In genomic region chr12:25213338-25213737, GRCh38 we compare ENCODE assay signal across 24 cellular contexts. TPM values are rescaled to one million over a fixed set of nuclear protein-coding genes. Genes with fewer than 3 reads are reported as not detected.
DNase-seq lines count a peak whose midpoint lies in the region; ATAC-seq, FAIRE-seq and TF ChIP-seq lines count a peak whose summit lies in the region.
"Had no signal": no experiment of that assay in that cellular context is flagged by ENCODE, and none has a peak within 500 bp of the region (broad histone marks: within the 10 kb centered on the region; RNA-seq: fewer than 3 reads in every experiment).

No MANE protein-coding gene starts in this region.

- H3K36me3 ChIP-seq in HepG2 (replicated peaks in 1 of 2; ENCODE audit: control insufficient read depth in 1 of 2, insufficient read depth in 2 of 2, low read length in 2 of 2) (0 out of 5 replicates have a peak, but pooled peaks cover 0 to 5% of the 10 kb centered on the region in 2 experiments), right lobe of liver (no peaks in the 10 kb centered on the region), Caco-2 (ENCODE audit: control insufficient read depth, insufficient read depth, low read length) (0 out of 2 replicates have a peak, but pooled peaks cover 2% of the 10 kb centered on the region)

- H3K27me3 ChIP-seq in HepG2 (ENCODE audit: control insufficient read depth in 1 of 2, insufficient read depth in 2 of 2, low read length in 2 of 2): no peaks in the 10 kb centered on the region
- no peaks in the 10 kb centered on the region for H3K27me3 ChIP-seq in right lobe of liver
- H3K27me3 ChIP-seq in Caco-2 (replicated peaks; ENCODE audit: control insufficient read depth, insufficient read depth, low read length): no peaks in the 10 kb centered on the region
- H3K27me3 ChIP-seq: BE2C; BLaER1 treated with 17β-estradiol and CSF1 and Interleukin-3, amounts not matched to agents 10 nM and 100 nM had no signal

- TF ChIP-seq POLR2A in HepG2 (IDR thresholded peaks at IDR 0.05; ENCODE audit: insufficient read depth in 1 of 2, low read depth in 2 of 2, low read length in 2 of 2): no peak
- TF ChIP-seq POLR2A in right lobe of liver (IDR thresholded peaks at IDR 0.05): no peak

- TF ChIP-seq CTCF in HepG2 (CRISPR knock-in tag; IDR thresholded peaks at IDR 0.05) (no peak), right lobe of liver (IDR thresholded peaks at IDR 0.05) (no peak), Caco-2 (IDR thresholded peaks at IDR 0.05; ENCODE audit: insufficient read depth in 1 of 2, low read depth in 1 of 2, low read length in 1 of 2, severe bottlenecking in 1 of 2, unreplicated experiment in 1 of 2) (no peak)

- no peak overlapping the region for H3K4me2 ChIP-seq in HepG2 (ENCODE audit: low read depth, low read length)
- H3K4me2 ChIP-seq: BLaER1 treated with 17β-estradiol and CSF1 and Interleukin-3, amounts not matched to agents 10 nM and 100 nM had no signal

- H3K9ac ChIP-seq in HepG2 (ENCODE audit: insufficient read depth, low read depth, low read length): no peak overlapping the region

- peaks cover 5% of the 10 kb centered on the region; the same call in 1 of the 2 replicates for H3K4me1 ChIP-seq in HepG2 (ENCODE audit: insufficient read depth, low read length)
- H3K4me1 ChIP-seq in right lobe of liver: peaks cover 0 to 23% (median 2%) of the 10 kb centered on the region in 4 donors
- H3K4me1 ChIP-seq in Caco-2: no peaks in the 10 kb centered on the region
- H3K4me1 ChIP-seq: BE2C; BLaER1 treated with 17β-estradiol and CSF1 and Interleukin-3, amounts not matched to agents 10 nM and 100 nM; HAP-1 had no signal

- no peaks in the 10 kb centered on the region for H3K9me3 Mint-ChIP-seq in central memory CD8-positive, alpha-beta T cell
- H3K9me3 Mint-ChIP-seq in memory B cell: no peaks in the 10 kb centered on the region
- no peaks in the 10 kb centered on the region for H3K9me3 Mint-ChIP-seq in Caco-2 (ENCODE audit: unreplicated experiment)
- H3K9me3 Mint-ChIP-seq: CD14-positive monocyte; CD4-positive, alpha-beta T cell; CD8-positive, alpha-beta memory T cell; HFFc6 had no signal

- H3K36me3 Mint-ChIP-seq in central memory CD8-positive, alpha-beta T cell (ENCODE audit: insufficient read depth): peaks cover 20% of the 10 kb centered on the region
- H3K36me3 Mint-ChIP-seq in memory B cell (peaks cover 4% of the 10 kb centered on the region), Caco-2 (ENCODE audit: insufficient read depth, unreplicated experiment) (peaks cover 68% of the 10 kb centered on the region)

- no peaks in the 10 kb centered on the region for H3K27me3 Mint-ChIP-seq in central memory CD8-positive, alpha-beta T cell
- H3K27me3 Mint-ChIP-seq in memory B cell (no peaks in the 10 kb centered on the region), Caco-2 (ENCODE audit: insufficient read depth, unreplicated experiment) (no peaks in the 10 kb centered on the region)
- H3K27me3 Mint-ChIP-seq: CD4-positive, alpha-beta T cell; CD8-positive, alpha-beta memory T cell had no signal

- H3K4me1 Mint-ChIP-seq in central memory CD8-positive, alpha-beta T cell: peaks cover 7% of the 10 kb centered on the region
- H3K4me1 Mint-ChIP-seq in memory B cell (no peaks in the 10 kb centered on the region), Caco-2 (ENCODE audit: low read depth, unreplicated experiment) (peaks cover 7% of the 10 kb centered on the region)
- H3K4me1 Mint-ChIP-seq: CD14-positive monocyte had no signal

- no peak for FAIRE-seq in HepG2 (lab: Jason Lieb, UNC)
- FAIRE-seq: A204.1, GM12892, H54 had no signal

- H2AFZ ChIP-seq in HepG2 (ENCODE audit: low read length): no peak overlapping the region

- TF ChIP-seq EP300 in HepG2 (IDR thresholded peaks at IDR 0.05; ENCODE audit: low read depth in 2 of 2, low read length in 2 of 2) (no peak), HepG2 (CRISPR knock-in tag; IDR thresholded peaks at IDR 0.05; ENCODE audit: borderline replicate concordance) (no peak)

- no peak for TF ChIP-seq RAD21 in HepG2 (CRISPR knock-in tag; IDR thresholded peaks at IDR 0.05)

- H4K20me1 ChIP-seq in HepG2 (ENCODE audit: insufficient read depth, low read length): no peaks in the 10 kb centered on the region

- in situ Hi-C loops in HepG2 (cut with HindIII; ENCODE audit: extremely low pct_ligation_motif_present, low pct_unique_long_range_greater_than_20kb): no loop called here

- CTCF ChIA-PET in HepG2 (lab: Yijun Ruan, JAX; ENCODE audit: low intra/inter-chr PET ratio, low total read pairs) (no interaction called here), Caco-2 (lab: Charles Lee) (interaction anchor here (1.5 kb wide), 1 partner anchor 174 kb away, joined by 7 read pairs; no protein-coding TSS in a partner anchor)

- peak overlapping the region; percentile 74 for H3K27ac Mint-ChIP-seq in central memory CD8-positive, alpha-beta T cell (ENCODE audit: low read depth)
- H3K27ac Mint-ChIP-seq in memory B cell (peak overlapping the region; percentile 42), Caco-2 (ENCODE audit: unreplicated experiment) (no peak overlapping the region)
- H3K27ac Mint-ChIP-seq: CD4-positive, alpha-beta T cell; HFFc6 had no signal

- WGBS in HepG2 (ENCODE audit: low lambda C conversion rate): 94% methylated on average over 1 of the region's 1 CpG
- 94% methylated on average over 1 of the region's 1 CpG for WGBS in right lobe of liver (ENCODE audit: insufficient coverage, low coverage, low lambda C conversion rate, missing lambda C conversion rate)

- H3K27ac ChIP-seq in HepG2 (ENCODE audit: extremely low read length, insufficient read depth, low read length) (no peak overlapping the region), right lobe of liver (no peak overlapping the region)
- H3K27ac ChIP-seq: 22Rv1; BLaER1 treated with 17β-estradiol and CSF1 and Interleukin-3, amounts not matched to agents 10 nM and 100 nM had no signal

- H3K4me3 ChIP-seq in HepG2 (replicated peaks in 1 of 3; ENCODE audit: insufficient read depth in 1 of 3, low read depth in 2 of 3, low read length in 3 of 3) (no peak overlapping the region), right lobe of liver (no peak overlapping the region), Caco-2 (ENCODE audit: low read depth, low read length) (no peak overlapping the region)
- H3K4me3 ChIP-seq: BLaER1 treated with 17β-estradiol and CSF1 and Interleukin-3, amounts not matched to agents 10 nM and 100 nM; HAP-1 had no signal

- intact Hi-C loops in HepG2 (cut with micrococcal nuclease; ENCODE audit: unreplicated experiment): no loop called here
- intact Hi-C loops in right lobe of liver (cut with DNase I): no loop called here
- intact Hi-C loops in Caco-2 (cut with micrococcal nuclease; ENCODE audit: unreplicated experiment): no loop called here

- H3K9me3 ChIP-seq in HepG2 (ENCODE audit: low read length) (no peaks in the 10 kb centered on the region), right lobe of liver (no peaks in the 10 kb centered on the region), Caco-2 (no peaks in the 10 kb centered on the region)
- H3K9me3 ChIP-seq: BE2C; BLaER1 treated with 17β-estradiol and CSF1 and Interleukin-3, amounts not matched to agents 10 nM and 100 nM; HAP-1 had no signal

- POLR2A ChIA-PET in HepG2 (lab: Yijun Ruan, JAX) (no interaction called here), Caco-2 (lab: Charles Lee) (no interaction called here)

- no peak overlapping the region for H3K4me3 Mint-ChIP-seq in central memory CD8-positive, alpha-beta T cell
- no peak overlapping the region for H3K4me3 Mint-ChIP-seq in memory B cell
- no peak overlapping the region for H3K4me3 Mint-ChIP-seq in Caco-2 (ENCODE audit: unreplicated experiment)
- H3K4me3 Mint-ChIP-seq: CD14-positive monocyte; CD4-positive, alpha-beta T cell; CD8-positive, alpha-beta memory T cell; HFFc6 had no signal

- H3K79me2 ChIP-seq in HepG2 (ENCODE audit: insufficient read depth, low read length): no peaks in the 10 kb centered on the region

- BruUV-seq in HepG2 (replicated peaks; lab: Mats Ljungman, UMichigan) (no TSS peak), Caco-2 (replicated peaks; lab: Mats Ljungman, UMichigan) (no TSS peak)

- ATAC-seq in HepG2: no peak
- no peak for ATAC-seq in right lobe of liver
- ATAC-seq in central memory CD8-positive, alpha-beta T cell (replicated peaks; ENCODE audit: extremely low read depth, poor library complexity, severe bottlenecking): no peak
- ATAC-seq in memory B cell (ENCODE audit: low read depth): no peak
- ATAC-seq in HG02610 (IDR thresholded peaks at IDR 0.05; ENCODE audit: unreplicated experiment): no peak

- DNase-seq in HepG2 (ENCODE audit: low spot score) (no peak), right lobe of liver (no peak), memory B cell (ENCODE audit: low spot score in 2 of 2) (no peak), Caco-2 (no peak), D341Med (ENCODE audit: low spot score) (no peak)
- DNase-seq in central memory CD8-positive, alpha-beta T cell (ENCODE audit: low spot score in 2 of 2): no peak
- DNase-seq: ACHN; AML-193; BE2C; Calu3; CD4-positive, alpha-beta T cell; CD8-positive, alpha-beta memory T cell; DMS153; DND-41; GOT3; HFFc6 had no signal

RNA-seq across cellular contexts. Expression of gene ETFRF1, which starts 18.3 kb away (rescaled TPM):
- total RNA-seq in HepG2 (2016; rRNA removed; fragmentation: Illumina TruSeq; extraction: Trizol) (7.0 and 9.3 TPM in 2 replicates), right lobe of liver (10 to 100 TPM; 29.9 to 50.2 (median 38.2) TPM), Caco-2 (2022) (9.5 and 10.2 TPM in 2 replicates)
- 4.4 and 5.9 TPM in 2 replicates for total RNA-seq in HepG2 (2016; cell fraction: cytosol; rRNA removed; fragmentation: Illumina TruSeq; extraction: Trizol; ENCODE audit: low read depth)
- total RNA-seq in HepG2 (2016; cell fraction: insoluble cytoplasmic fraction; rRNA removed; fragmentation: Illumina TruSeq; extraction: Trizol): 6.8 and 10.2 TPM in 2 replicates
- total RNA-seq in HepG2 (2016; cell fraction: membrane; rRNA removed; fragmentation: Illumina TruSeq; extraction: Trizol): 8.4 and 9.4 TPM in 2 replicates
- total RNA-seq in HepG2 (2016; cell fraction: nucleus; rRNA removed; fragmentation: Illumina TruSeq; extraction: Trizol): 10.6 and 12.6 TPM in 2 replicates
- 6.4 and 6.8 TPM in 2 replicates for polyA plus RNA-seq in HepG2 (2011; rRNA removed)
- 6.7 and 10.2 TPM in 2 replicates for polyA plus RNA-seq in HepG2 (2011; cell fraction: cytosol; rRNA removed)
- 3.4 and 4.7 TPM in 2 replicates for polyA plus RNA-seq in HepG2 (2011; cell fraction: nucleus; rRNA removed)
- polyA plus RNA-seq in HepG2 (2012): 7.9 and 8.0 TPM in 2 replicates
- polyA plus RNA-seq in HepG2 (2016; cell fraction: cytosol; fragmentation: Illumina TruSeq; extraction: Trizol; ENCODE audit: low read depth): 8.3 and 9.5 TPM in 2 replicates
- 11.1 and 14.8 TPM in 2 replicates for polyA plus RNA-seq in HepG2 (2016; cell fraction: insoluble cytoplasmic fraction; fragmentation: Illumina TruSeq; extraction: Trizol; ENCODE audit: low read depth)
- 10.1 and 11.6 TPM in 2 replicates for polyA plus RNA-seq in HepG2 (2016; cell fraction: membrane; fragmentation: Illumina TruSeq; extraction: Trizol; ENCODE audit: low read depth)
- polyA plus RNA-seq in HepG2 (2016; cell fraction: nucleus; fragmentation: Illumina TruSeq; extraction: Trizol; ENCODE audit: insufficient read depth, low read depth): 10.5 and 12.8 TPM in 2 replicates
- 0.80 and 2.7 TPM in 2 replicates for polyA minus RNA-seq in HepG2 (2011; rRNA and poly(A)+ RNA removed; ENCODE audit: low replicate concordance)
- polyA minus RNA-seq in HepG2 (2011; cell fraction: cytosol; rRNA and poly(A)+ RNA removed): 2.5 and 2.9 TPM in 2 replicates
- 17.3 and 24.6 TPM in 2 replicates for polyA minus RNA-seq in HepG2 (2011; cell fraction: nucleus; rRNA and poly(A)+ RNA removed)

RNA-seq across cellular contexts. Expression of gene DNAI7, which starts 18.4 kb away (rescaled TPM):
- 0.04 TPM in 1 of 2 replicates, not detected in the other for total RNA-seq in HepG2 (2016; rRNA removed; fragmentation: Illumina TruSeq; extraction: Trizol)
- total RNA-seq in HepG2 (2016; cell fraction: cytosol; rRNA removed; fragmentation: Illumina TruSeq; extraction: Trizol; ENCODE audit: low read depth): 0.10 TPM in 1 of 2 replicates, not detected in the other
- total RNA-seq in HepG2 (2016; cell fraction: insoluble cytoplasmic fraction; rRNA removed; fragmentation: Illumina TruSeq; extraction: Trizol): not detected in 2 replicates
- total RNA-seq in HepG2 (2016; cell fraction: membrane; rRNA removed; fragmentation: Illumina TruSeq; extraction: Trizol): 0.07 and 0.12 TPM in 2 replicates
- total RNA-seq in HepG2 (2016; cell fraction: nucleus; rRNA removed; fragmentation: Illumina TruSeq; extraction: Trizol): not detected in 2 replicates
- polyA plus RNA-seq in HepG2 (2011; rRNA removed): 0.25 TPM in 1 of 2 replicates, not detected in the other
- polyA plus RNA-seq in HepG2 (2011; cell fraction: cytosol; rRNA removed): not detected in 2 replicates
- not detected in 2 replicates for polyA plus RNA-seq in HepG2 (2011; cell fraction: nucleus; rRNA removed)
- not detected in 2 replicates for polyA plus RNA-seq in HepG2 (2012)
- not detected in 2 replicates for polyA plus RNA-seq in HepG2 (2016; cell fraction: cytosol; fragmentation: Illumina TruSeq; extraction: Trizol; ENCODE audit: low read depth)
- polyA plus RNA-seq in HepG2 (2016; cell fraction: insoluble cytoplasmic fraction; fragmentation: Illumina TruSeq; extraction: Trizol; ENCODE audit: low read depth): not detected in 2 replicates
- polyA plus RNA-seq in HepG2 (2016; cell fraction: membrane; fragmentation: Illumina TruSeq; extraction: Trizol; ENCODE audit: low read depth): not detected in 2 replicates
- not detected in 2 replicates for polyA plus RNA-seq in HepG2 (2016; cell fraction: nucleus; fragmentation: Illumina TruSeq; extraction: Trizol; ENCODE audit: insufficient read depth, low read depth)
- 0.06 and 0.09 TPM in 2 replicates for polyA minus RNA-seq in HepG2 (2011; rRNA and poly(A)+ RNA removed; ENCODE audit: low replicate concordance)
- not detected in 2 replicates for polyA minus RNA-seq in HepG2 (2011; cell fraction: cytosol; rRNA and poly(A)+ RNA removed)
- not detected in 2 replicates for polyA minus RNA-seq in HepG2 (2011; cell fraction: nucleus; rRNA and poly(A)+ RNA removed)
- under 1 TPM in 1 of 6 experiments, not detected in 5; 0.39 TPM for total RNA-seq in right lobe of liver
- 0.66 and 0.67 TPM in 2 replicates for total RNA-seq in Caco-2 (2022)
- total RNA-seq: CD8-positive, alpha-beta memory T cell had no signal
- polyA plus RNA-seq: CD14-positive monocyte; CD8-positive, alpha-beta memory T cell had no signal

RNA-seq across cellular contexts. Expression of gene KRAS, which starts 37.4 kb away (rescaled TPM):
- total RNA-seq in HepG2 (2016; rRNA removed; fragmentation: Illumina TruSeq; extraction: Trizol) (9.8 and 18.4 TPM in 2 replicates), right lobe of liver (10 to 100 TPM; 10.1 to 28.8 (median 10.9) TPM), Caco-2 (2022) (162 and 179 TPM in 2 replicates)
- total RNA-seq in HepG2 (2016; cell fraction: cytosol; rRNA removed; fragmentation: Illumina TruSeq; extraction: Trizol; ENCODE audit: low read depth): 0.81 and 0.97 TPM in 2 replicates
- total RNA-seq in HepG2 (2016; cell fraction: insoluble cytoplasmic fraction; rRNA removed; fragmentation: Illumina TruSeq; extraction: Trizol): 10.0 and 16.0 TPM in 2 replicates
- 6.8 and 7.2 TPM in 2 replicates for total RNA-seq in HepG2 (2016; cell fraction: membrane; rRNA removed; fragmentation: Illumina TruSeq; extraction: Trizol)
- total RNA-seq in HepG2 (2016; cell fraction: nucleus; rRNA removed; fragmentation: Illumina TruSeq; extraction: Trizol): 10.7 and 12.1 TPM in 2 replicates
- 6.0 and 6.5 TPM in 2 replicates for polyA plus RNA-seq in HepG2 (2011; rRNA removed)
- 2.7 and 4.7 TPM in 2 replicates for polyA plus RNA-seq in HepG2 (2011; cell fraction: cytosol; rRNA removed)
- polyA plus RNA-seq in HepG2 (2011; cell fraction: nucleus; rRNA removed): 1.8 and 2.7 TPM in 2 replicates
- 5.8 and 6.5 TPM in 2 replicates for polyA plus RNA-seq in HepG2 (2012)
- 0.63 and 0.87 TPM in 2 replicates for polyA plus RNA-seq in HepG2 (2016; cell fraction: cytosol; fragmentation: Illumina TruSeq; extraction: Trizol; ENCODE audit: low read depth)
- 18.9 and 21.1 TPM in 2 replicates for polyA plus RNA-seq in HepG2 (2016; cell fraction: insoluble cytoplasmic fraction; fragmentation: Illumina TruSeq; extraction: Trizol; ENCODE audit: low read depth)
- 3.4 and 3.6 TPM in 2 replicates for polyA plus RNA-seq in HepG2 (2016; cell fraction: membrane; fragmentation: Illumina TruSeq; extraction: Trizol; ENCODE audit: low read depth)
- 12.7 and 13.6 TPM in 2 replicates for polyA plus RNA-seq in HepG2 (2016; cell fraction: nucleus; fragmentation: Illumina TruSeq; extraction: Trizol; ENCODE audit: insufficient read depth, low read depth)
- polyA minus RNA-seq in HepG2 (2011; rRNA and poly(A)+ RNA removed; ENCODE audit: low replicate concordance): 3.6 and 6.6 TPM in 2 replicates
- polyA minus RNA-seq in HepG2 (2011; cell fraction: cytosol; rRNA and poly(A)+ RNA removed): 6.2 and 7.1 TPM in 2 replicates
- polyA minus RNA-seq in HepG2 (2011; cell fraction: nucleus; rRNA and poly(A)+ RNA removed): 13.3 and 14.0 TPM in 2 replicates
